Comparison of ENCODE assay signal across 8 cellular contexts in the genomic region with DNA sequence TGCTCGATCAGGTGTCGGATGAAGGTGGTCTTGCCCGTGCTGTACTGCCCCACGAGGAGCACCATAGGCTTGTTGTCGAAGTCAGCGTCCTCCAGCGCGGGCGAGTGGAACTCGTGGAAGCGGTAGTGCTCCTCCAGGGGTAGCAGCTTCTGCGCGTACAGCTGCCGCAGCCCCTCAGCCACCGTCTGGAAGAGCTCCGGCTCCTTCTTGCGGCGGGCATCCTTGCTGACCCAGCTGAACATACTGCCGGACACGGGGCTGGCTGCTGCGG. TPM values are rescaled to one million over a fixed set of nuclear protein-coding genes. Genes with fewer than 3 reads are reported as not detected.
DNase-seq lines count a peak whose midpoint lies in the region; ATAC-seq and TF ChIP-seq lines count a peak whose summit lies in the region.

No MANE protein-coding gene starts in this region.

- H3K4me1 ChIP-seq in ES-I3 (ENCODE audit: insufficient read depth, low read length) (peaks cover 11% of the 10 kb centered on the region; the same call in 1 of the 2 replicates), thoracic aorta (ENCODE audit: control insufficient read depth in 1 of 2, low read depth in 2 of 2) (peaks cover 18 to 79% of the 10 kb centered on the region in 2 donors)

- TF ChIP-seq CTCF in astrocyte of the spinal cord (IDR thresholded peaks at IDR 0.05; ENCODE audit: low read depth, low read length) (no peak), thoracic aorta (IDR thresholded peaks at IDR 0.05) (peak; percentile 27), GM10248 (IDR thresholded peaks at IDR 0.05; ENCODE audit: control extremely low read depth, extremely low read depth, low read depth, missing control alignments) (no peak)

- ATAC-seq in HG03442 (IDR thresholded peaks at IDR 0.05; ENCODE audit: unreplicated experiment), result peak; percentile 9
- peak; percentile 23 for ATAC-seq in left colon
- peak; percentile 0 for ATAC-seq in thoracic aorta (ENCODE audit: insufficient number of reproducible peaks, low FRiP score, low read depth)
- no peak for ATAC-seq in GM18519 (IDR thresholded peaks at IDR 0.05; ENCODE audit: low FRiP score, unreplicated experiment)
- no peak for ATAC-seq in GM18511 (IDR thresholded peaks at IDR 0.05; ENCODE audit: unreplicated experiment)

- no peaks in the 10 kb centered on the region for H3K27me3 ChIP-seq in thoracic aorta (replicated peaks; ENCODE audit: insufficient read depth)

- H3K4me3 ChIP-seq in astrocyte of the spinal cord (ENCODE audit: low read depth, low read length) (peak overlapping the region; percentile 98), thoracic aorta (peak overlapping the region; percentile 78)

- DNase-seq in astrocyte of the spinal cord (ENCODE audit: low read depth, low spot score), result no peak
- DNase-seq in left colon, result no peak
- no peak for DNase-seq in thoracic aorta (ENCODE audit: low spot score)
- no peak for DNase-seq in GM10248 (ENCODE audit: extremely low spot score)

- intact Hi-C loops in left colon (cut with DNase I, micrococcal nuclease), result no loop called here

- peak overlapping the region; percentile 74 to 76 for H3K27ac ChIP-seq in thoracic aorta

- in situ Hi-C loops in astrocyte of the spinal cord (cut with HindIII; ENCODE audit: low sequenced_read_pairs), result no loop called here

- POLR2A ChIA-PET in GM10248 (lab: Yijun Ruan, JAX), result interaction anchor here (0.9 to 7.8 kb wide), 9 partner anchors 10 to 106 kb away, joined by 3 to 225 read pairs (median 7); a partner anchor contains a TSS

- CTCF ChIA-PET in GM10248 (lab: Yijun Ruan, JAX), result interaction anchor here (12.5 to 31.5 kb wide), 2 partner anchors 13 to 24 kb away, joined by 152 to 1137 read pairs; a partner anchor contains a TSS

- H3K9me3 ChIP-seq in ES-I3 (ENCODE audit: control insufficient read depth, insufficient read depth, low read length) (no peaks in the 10 kb centered on the region), thoracic aorta (no peaks in the 10 kb centered on the region)

- 0 out of 2 replicates have a peak, but pooled peaks cover under 1% of the 10 kb centered on the region for H3K36me3 ChIP-seq in ES-I3 (ENCODE audit: insufficient read depth, low read length)
- peaks cover 3% of the 10 kb centered on the region for H3K36me3 ChIP-seq in thoracic aorta

- peak overlapping the region; percentile 82 for H3K9ac ChIP-seq in ES-I3 (ENCODE audit: low read depth, low read length)

RNA-seq across cellular contexts. Expression of a gene that starts 0.3 kb away (rescaled TPM):
- total RNA-seq in left colon, result 10 to 100 TPM; 76.1 to 91.5 TPM
- total RNA-seq in thoracic aorta, result 100 to 1,000 TPM in 1 of 2 donors, 10 to 100 TPM in 1; 67.4 to 140 TPM

RNA-seq across cellular contexts. Expression of a gene that starts 33.7 kb away (rescaled TPM):
- total RNA-seq in left colon, result 10 to 100 TPM; 44.5 to 45.5 TPM
- 1 to 10 TPM in 1 of 2 donors, under 1 TPM in 1; 0.68 to 1.2 TPM for total RNA-seq in thoracic aorta

RNA-seq across cellular contexts. Expression of a gene that starts 38.9 kb away (rescaled TPM):
- total RNA-seq in left colon, result 10 to 100 TPM; 25.3 to 43.4 TPM
- total RNA-seq in thoracic aorta, result 10 to 100 TPM; 18.5 to 35.2 TPM

RNA-seq across cellular contexts. Expression of a gene that starts 46.3 kb away (rescaled TPM):
- 10 to 100 TPM; 25.1 to 39.6 TPM for total RNA-seq in left colon
- 10 to 100 TPM; 21.0 to 38.2 TPM for total RNA-seq in thoracic aorta

RNA-seq across cellular contexts. Expression of a gene that starts 57.5 kb away (rescaled TPM):
- total RNA-seq in left colon (not detected), thoracic aorta (not detected)

Comparison
In these comparisons a context has a peak if more than half of its experiments do, and no peak if none do; other contexts are left out.
1. ATAC-seq: peak in HG03442 (single experiment), left colon (single experiment) and thoracic aorta (single experiment); none in GM18519 (single experiment) and GM18511 (single experiment).
2. RNA of a gene that starts 33.7 kb away (total RNA-seq): 44.5 to 45.5 TPM in left colon; 0.68 to 1.2 TPM in thoracic aorta; every median in the first group is over 10 times any median in the second.